Comparison of ENCODE assay signal across 9 cellular contexts in the genomic region with DNA sequence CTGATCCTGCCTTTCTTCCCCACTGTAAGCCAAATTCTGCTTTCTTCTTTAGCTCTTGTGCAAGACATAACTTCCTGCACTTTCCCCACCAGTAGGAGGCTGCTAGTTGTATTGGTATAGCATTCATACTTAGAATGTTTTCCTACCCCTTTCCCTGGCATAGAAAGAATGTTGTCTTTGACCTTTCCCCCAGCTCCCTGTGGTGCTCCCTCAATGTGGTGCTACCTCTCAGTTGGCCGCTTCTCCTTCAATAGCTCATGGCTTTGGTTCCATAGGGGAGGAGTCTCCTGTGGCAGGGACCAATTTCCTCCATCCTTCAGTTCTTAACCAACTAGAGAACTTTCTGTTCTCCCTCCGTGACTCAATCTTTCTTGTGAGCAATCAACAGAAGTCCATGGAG.
A peak's percentile ranks its signal among the peaks of the same experiment; 100 is the strongest.
DNase-seq lines count a peak whose midpoint lies in the region; ATAC-seq and TF ChIP-seq lines count a peak whose summit lies in the region.
"Had no signal": no experiment of that assay in that cellular context is flagged by ENCODE, and none has a peak within 500 bp of the region (broad histone marks: within the 10 kb centered on the region; RNA-seq: fewer than 3 reads in every experiment).

No MANE protein-coding gene starts in this region.

- ATAC-seq in GM18505 (IDR thresholded peaks at IDR 0.05; ENCODE audit: unreplicated experiment) = peak; percentile 11
- ATAC-seq in HG02678 (IDR thresholded peaks at IDR 0.05; ENCODE audit: unreplicated experiment) = peak; percentile 24
- peak; percentile 17 to 27 for ATAC-seq in naive B cell (ENCODE audit: low read depth in 2 of 2)
- no peak for ATAC-seq in GM21367 (IDR thresholded peaks at IDR 0.05; ENCODE audit: unreplicated experiment)

- H3K9me3 Mint-ChIP-seq in naive B cell = peaks cover 0 to 5% (median 2%) of the 10 kb centered on the region in 7 donors

- no peaks in the 10 kb centered on the region for H3K27me3 Mint-ChIP-seq in naive B cell
- H3K27me3 Mint-ChIP-seq: activated naive CD8-positive, alpha-beta T cell treated with anti-CD3 and anti-CD28 coated beads, Interleukin-2, amount 10 ng/mL, durations not matched to agents 7 days and 5 days had no signal

- peaks cover 9 to 10% of the 10 kb centered on the region in 2 donors for H3K36me3 Mint-ChIP-seq in naive B cell

- H3K27ac Mint-ChIP-seq in naive B cell = peak overlapping the region; percentile 92 to 99 (median 96)
- H3K27ac Mint-ChIP-seq: activated naive CD8-positive, alpha-beta T cell treated with anti-CD3 and anti-CD28 coated beads, Interleukin-2, amount 10 ng/mL, durations not matched to agents 7 days and 5 days had no signal

- H3K4me3 Mint-ChIP-seq in naive B cell = peak overlapping the region; percentile 70 to 89 (median 80)
- H3K4me3 Mint-ChIP-seq: activated naive CD8-positive, alpha-beta T cell treated with anti-CD3 and anti-CD28 coated beads, Interleukin-2, amount 10 ng/mL, durations not matched to agents 7 days and 5 days had no signal

- no peaks in the 10 kb centered on the region for H3K36me3 ChIP-seq in testis (ENCODE audit: low read depth, missing control alignments)

- TF ChIP-seq CTCF in testis (IDR thresholded peaks at IDR 0.05) = no peak

- H3K27me3 ChIP-seq in testis = no peaks in the 10 kb centered on the region

- intact Hi-C loops in testis (cut with DNase I; ENCODE audit: low total_unique reads) = no loop called here

- H3K4me1 Mint-ChIP-seq in naive B cell = peaks cover 58 to 92% (median 83%) of the 10 kb centered on the region in 3 donors

- DNase-seq in SKM-1 treated with dmso at 0.1 percent for 144 hours (lab: John Stamatoyannopoulos, UW; ENCODE audit: unreplicated experiment) (peak; percentile 65), naive B cell (no peak), testis (no peak), 8988T (no peak)
- DNase-seq: activated naive CD8-positive, alpha-beta T cell treated with anti-CD3 and anti-CD28 coated beads, Interleukin-2, amount 10 ng/mL, durations not matched to agents 7 days and 5 days had no signal

- H3K4me3 ChIP-seq in testis = no peak overlapping the region

- TF ChIP-seq POLR2A in GM18505 (IDR thresholded peaks at IDR 0.05; ENCODE audit: borderline replicate concordance, extremely low read depth, insufficient read depth, insufficient read length) = no peak
- TF ChIP-seq POLR2A in testis (IDR thresholded peaks at IDR 0.05) = no peak

- H3K4me1 ChIP-seq in testis = no peaks in the 10 kb centered on the region

- H3K27ac ChIP-seq in testis = no peak overlapping the region
- H3K27ac ChIP-seq: KMS-11 had no signal

- no peaks in the 10 kb centered on the region for H3K9me3 ChIP-seq in testis

- WGBS in testis, 2 donors = 83 to 90% methylated on average over 2 of the region's 2 CpGs
